17 cellular contexts compared by ENCODE assay signal in the genomic region with DNA sequence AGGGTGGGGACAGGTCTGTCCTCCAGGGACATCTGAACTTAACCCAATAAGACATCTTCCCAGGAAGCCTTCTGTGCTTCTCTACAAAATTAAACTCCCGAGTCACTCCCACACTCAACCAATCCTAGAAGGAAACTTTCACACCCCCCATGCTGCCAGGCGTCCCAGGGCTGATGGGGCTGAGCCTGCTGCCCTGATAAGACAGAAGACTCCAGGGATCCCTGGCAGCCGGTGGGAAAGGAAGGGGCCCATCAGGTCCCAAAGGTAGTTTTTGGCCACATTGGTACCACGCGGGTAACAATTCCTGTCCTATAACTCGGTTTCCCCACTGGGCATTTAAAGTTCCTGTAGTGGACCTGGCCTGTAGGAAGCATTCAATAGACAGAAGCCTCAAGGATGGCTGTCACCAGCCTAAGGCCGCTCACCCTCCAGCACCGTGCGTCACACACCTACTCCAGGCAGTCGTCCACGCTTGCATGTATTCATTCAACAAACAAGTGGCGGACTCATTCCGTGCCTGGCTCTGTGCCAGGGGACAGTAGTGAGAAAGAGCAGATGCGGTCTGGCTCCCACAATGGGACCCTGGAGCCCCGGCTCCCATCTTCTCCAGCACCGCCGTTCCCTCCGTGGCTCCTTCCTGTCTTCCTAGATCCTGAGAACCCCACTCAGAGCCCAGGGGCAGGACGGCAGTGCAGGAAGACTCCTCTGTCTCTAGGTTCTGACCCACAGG.
DNase-seq lines count a peak whose midpoint lies in the region; ATAC-seq, FAIRE-seq and TF ChIP-seq lines count a peak whose summit lies in the region.
"Had no signal": no experiment of that assay in that cellular context is flagged by ENCODE, and none has a peak within 500 bp of the region (broad histone marks: within the 10 kb centered on the region; RNA-seq: fewer than 3 reads in every experiment).

No MANE protein-coding gene starts in this region.

- no peak overlapping the region for H3K14ac ChIP-seq in neuronal stem cell (ENCODE audit: low read length)

- H3K4ac ChIP-seq in neuronal stem cell (ENCODE audit: low read length), result no peak overlapping the region

- CTCF ChIA-PET in K562 (lab: Yijun Ruan, JAX; ENCODE audit: low intra/inter-chr PET ratio), result no interaction called here

- intact Hi-C loops in K562 (cut with micrococcal nuclease), result no loop called here
- intact Hi-C loops in vagina (cut with DNase I), result no loop called here

- TF ChIP-seq POLR2A in K562 (conservative IDR thresholded peaks at IDR 0.05), result no peak
- no peak for TF ChIP-seq POLR2A in vagina (IDR thresholded peaks at IDR 0.05)

- peak overlapping the region; percentile 23 for H3K18ac ChIP-seq in neuronal stem cell (ENCODE audit: low read length)

- FAIRE-seq in K562 (lab: Jason Lieb, UNC), result no peak
- FAIRE-seq: GM19239, H54, HepG2 had no signal

- H3K79me2 ChIP-seq in K562 (ENCODE audit: control insufficient read depth, insufficient read depth, low read length), result no peaks in the 10 kb centered on the region

- no TSS peak for BruUV-seq in K562 (replicated peaks; lab: Mats Ljungman, UMichigan)

- no peak overlapping the region for H2BK15ac ChIP-seq in neuronal stem cell (ENCODE audit: low read length)

- ATAC-seq in K562 (no peak), HG03442 (IDR thresholded peaks at IDR 0.05; ENCODE audit: unreplicated experiment) (no peak), GM21447 (IDR thresholded peaks at IDR 0.05; ENCODE audit: unreplicated experiment) (no peak)
- ATAC-seq: HCT116, HepG2 had no signal

- H3K36me3 ChIP-seq in BLaER1, result no peaks in the 10 kb centered on the region
- H3K36me3 ChIP-seq in K562 (ENCODE audit: control insufficient read depth, insufficient read depth, low read length), result no peaks in the 10 kb centered on the region
- H3K36me3 ChIP-seq in neuronal stem cell (replicated peaks in 1 of 2; ENCODE audit: control insufficient read depth in 2 of 2, insufficient read depth in 2 of 2, low read length in 2 of 2), result no peaks in the 10 kb centered on the region
- H3K36me3 ChIP-seq in vagina, result no peaks in the 10 kb centered on the region

- DNase-seq in K562 (ENCODE audit: extremely low read depth in 1 of 4, low spot score in 3 of 4), result peak in 2 of 4 experiments; percentile 3
- DNase-seq in neuronal stem cell (ENCODE audit: low spot score), result no peak
- peak; percentile 69 to 91 for DNase-seq in vagina (ENCODE audit: extremely low spot score in 2 of 2)
- DNase-seq in HUDEP-2 (lab: John Stamatoyannopoulos, UW; ENCODE audit: unreplicated experiment in 76 of 76), result no peak
- DNase-seq: ACHN; Caco-2; CD8-positive, alpha-beta memory T cell; DMS53; GF-D8; Kasumi-1 had no signal

- POLR2A ChIA-PET in K562 (lab: Yijun Ruan, JAX), result no interaction called here

- no peak overlapping the region for H3K4me3 ChIP-seq in BLaER1
- no peak overlapping the region for H3K4me3 ChIP-seq in K562
- no peak overlapping the region for H3K4me3 ChIP-seq in neuronal stem cell (ENCODE audit: low read length in 2 of 2)
- no peak overlapping the region for H3K4me3 ChIP-seq in vagina

- H3K27me3 ChIP-seq in BLaER1 (no peaks in the 10 kb centered on the region), K562 (ENCODE audit: control insufficient read depth in 2 of 2, insufficient read depth in 2 of 2, low read length in 2 of 2) (peaks cover 6 to 39% of the 10 kb centered on the region in 2 experiments; a peak in 3 of 5 replicates), neuronal stem cell (ENCODE audit: control insufficient read depth in 3 of 3, insufficient read depth in 3 of 3, low read depth in 1 of 3, low read length in 3 of 3) (peaks cover 0 to 3% (median 0%) of the 10 kb centered on the region in 3 experiments), vagina (no peaks in the 10 kb centered on the region)

- in situ Hi-C loops in K562 (cut with MboI), result no loop called here

- no peak overlapping the region for H2BK5ac ChIP-seq in neuronal stem cell (ENCODE audit: low read length)

- H2BK12ac ChIP-seq in neuronal stem cell (ENCODE audit: low read length), result no peak overlapping the region

- TF ChIP-seq RAD21 in K562 (CRISPR knock-in tag; conservative IDR thresholded peaks at IDR 0.05 in 1 of 2, IDR thresholded peaks at IDR 0.05 in 1 of 2), result no peak

- H4K8ac ChIP-seq in neuronal stem cell (ENCODE audit: low read depth, low read length), result no peak overlapping the region

- no peaks in the 10 kb centered on the region for H3K9me1 ChIP-seq in K562 (ENCODE audit: control insufficient read depth, insufficient read depth, low read length)

- no peak overlapping the region for H2BK120ac ChIP-seq in neuronal stem cell (ENCODE audit: low read depth, low read length)

- TF ChIP-seq CTCF in K562 (IDR thresholded peaks at IDR 0.05 in 2 of 3, conservative IDR thresholded peaks at IDR 0.05 in 1 of 3; ENCODE audit: insufficient read depth in 2 of 3, low read depth in 1 of 3, low read length in 3 of 3) (no peak), vagina (IDR thresholded peaks at IDR 0.05) (no peak)

- H3K4me2 ChIP-seq in BLaER1 (peak overlapping the region; percentile 75), K562 (ENCODE audit: insufficient read depth, low read length) (no peak overlapping the region), neuronal stem cell (ENCODE audit: insufficient read depth, low read length, poor library complexity, severe bottlenecking) (no peak overlapping the region)

- TF ChIP-seq EP300 in K562 (IDR thresholded peaks at IDR 0.05; ENCODE audit: low read length), result no peak

- H2AFZ ChIP-seq in K562 (ENCODE audit: low read depth, low read length) (no peak overlapping the region), neuronal stem cell (ENCODE audit: low read length) (no peak overlapping the region)

- H3K9me3 ChIP-seq in BLaER1, result peaks cover 13% of the 10 kb centered on the region
- no peaks in the 10 kb centered on the region for H3K9me3 ChIP-seq in K562 (replicated peaks; ENCODE audit: control insufficient read depth, insufficient read depth, low read depth, low read length)
- H3K9me3 ChIP-seq in neuronal stem cell (replicated peaks in 1 of 2; ENCODE audit: control insufficient read depth in 2 of 2, insufficient read depth in 1 of 2, low read depth in 1 of 2, low read length in 2 of 2), result no peaks in the 10 kb centered on the region
- no peaks in the 10 kb centered on the region for H3K9me3 ChIP-seq in vagina
- H3K9me3 ChIP-seq: Caco-2 had no signal

- H3K9ac ChIP-seq in BLaER1 (no peak overlapping the region), K562 (ENCODE audit: insufficient read depth in 1 of 2, low read depth in 2 of 2, low read length in 2 of 2) (no peak overlapping the region), neuronal stem cell (ENCODE audit: low read depth, low read length, poor library complexity) (no peak overlapping the region)

- WGBS in K562 (ENCODE audit: insufficient coverage, low coverage, missing lambda C conversion rate), result under 1% methylated on average over 19 of the region's 19 CpGs
- no CpG with 5 or more reads among the region's 19 CpGs for WGBS in neuronal stem cell (ENCODE audit: extremely low coverage in 2 of 2, insufficient read length in 2 of 2, insufficient replicate concordance in 1 of 2), 2 donors

- H3K4me1 ChIP-seq in BLaER1 (peaks cover 52% of the 10 kb centered on the region), K562 (replicated peaks in 1 of 2; ENCODE audit: control insufficient read depth in 2 of 2, insufficient read depth in 2 of 2, low read length in 2 of 2) (no peaks in the 10 kb centered on the region), neuronal stem cell (ENCODE audit: control insufficient read depth in 2 of 2, insufficient read depth in 1 of 2, low read depth in 1 of 2, low read length in 2 of 2) (peaks cover 0 to 2% of the 10 kb centered on the region in 2 donors), vagina (no peaks in the 10 kb centered on the region)
- H3K4me1 ChIP-seq: Caco-2 had no signal

- H3K79me1 ChIP-seq in neuronal stem cell (ENCODE audit: low read depth, low read length), result no peaks in the 10 kb centered on the region

- no peak overlapping the region for H2AK5ac ChIP-seq in neuronal stem cell (ENCODE audit: low read depth, low read length)

- no peaks in the 10 kb centered on the region for H4K20me1 ChIP-seq in BLaER1
- H4K20me1 ChIP-seq in K562 (replicated peaks; ENCODE audit: control insufficient read depth, insufficient read depth, low read length), result no peaks in the 10 kb centered on the region

- H4K91ac ChIP-seq in neuronal stem cell (ENCODE audit: low read depth, low read length, poor library complexity), result no peak overlapping the region

- peak overlapping the region; percentile 47 for H3K23ac ChIP-seq in neuronal stem cell (ENCODE audit: low read depth, low read length, poor library complexity)

- H3K27ac ChIP-seq in BLaER1, result 0 out of 2 replicates have a peak overlapping the region, but pooled peaks have one; percentile 23
- H3K27ac ChIP-seq in K562 (ENCODE audit: extremely low read depth, low read depth, low read length), result no peak overlapping the region
- H3K27ac ChIP-seq in neuronal stem cell (replicated peaks; ENCODE audit: low read length), result no peak overlapping the region
- H3K27ac ChIP-seq in vagina, result no peak overlapping the region

TF ChIP-seq in K562, 482 proteins besides CTCF, POLR2A, EP300 and RAD21:
- TF ChIP-seq NFIC (IDR thresholded peaks at IDR 0.05) (peak; percentile 81), ZFP36 (IDR thresholded peaks at IDR 0.05; ENCODE audit: low read depth, low read length, partially characterized antibody) (peak; percentile 88), U2AF1 (optimal IDR thresholded peaks at IDR 0.05; ENCODE audit: low read depth, low read length) (no peak)

Comparison
In these comparisons a context has a peak if more than half of its experiments do, and no peak if none do; other contexts are left out.
1. DNase-seq: peak in vagina (2 of 2); none in neuronal stem cell (single experiment) and HUDEP-2 (0 of 76).